8 cellular contexts compared by ENCODE assay signal in genomic region chr16:24887472-24887871, GRCh38. TPM values are rescaled to one million over a fixed set of nuclear protein-coding genes. Genes with fewer than 3 reads are reported as not detected.
"Had no signal": no experiment of that assay in that cellular context is flagged by ENCODE, and none has a peak within 500 bp of the region (broad histone marks: within the 10 kb centered on the region; RNA-seq: fewer than 3 reads in every experiment).

No MANE protein-coding gene starts in this region.

- H3K4me3 ChIP-seq: GM12878 had no signal

- FAIRE-seq: GM12878, GM12891, GM12892, GM18507, GM19239 had no signal

- DNase-seq: GDM1, GF-D8 had no signal

- ATAC-seq: GM12878 had no signal

RNA-seq across cellular contexts. Expression of gene SLC5A11, which starts 41.7 kb away (rescaled TPM):
- total RNA-seq: G401, GM12878 had no signal
